In genomic region chr11:20156280-20156875, GRCh38 we compare ENCODE assay signal across 9 cellular contexts. TPM values are rescaled to one million over a fixed set of nuclear protein-coding genes. Genes with fewer than 3 reads are reported as not detected.
DNase-seq lines count a peak whose midpoint lies in the region; ATAC-seq, FAIRE-seq and TF ChIP-seq lines count a peak whose summit lies in the region.
"Had no signal": no experiment of that assay in that cellular context is flagged by ENCODE, and none has a peak within 500 bp of the region (broad histone marks: within the 10 kb centered on the region; RNA-seq: fewer than 3 reads in every experiment).

No MANE protein-coding gene starts in this region.

- no peak for FAIRE-seq in GM12892 (lab: Jason Lieb, UNC)

- H3K4me3 ChIP-seq in left ventricle myocardium inferior: peak overlapping the region; percentile 52
- peak overlapping the region in 3 of 59 donors; percentile 10 to 23 (median 13) for H3K4me3 ChIP-seq in dorsolateral prefrontal cortex

- H3K4me3 Mint-ChIP-seq in activated naive CD4-positive, alpha-beta T cell treated with anti-CD3 and anti-CD28 coated beads, Interleukin-2, amount 50 U/mL, for 24 hours: peak overlapping the region; percentile 82
- peak overlapping the region; percentile 83 for H3K4me3 Mint-ChIP-seq in natural killer cell

- no peaks in the 10 kb centered on the region for H3K9me3 ChIP-seq in left ventricle myocardium inferior (replicated peaks)

- DNase-seq in left ventricle myocardium inferior (no peak), cardiac septum (ENCODE audit: low spot score) (no peak), natural killer cell (peak; percentile 26), dorsolateral prefrontal cortex (no peak), GM12892 (ENCODE audit: insufficient read length) (no peak), substantia nigra (lab: John Stamatoyannopoulos, UW) (no peak)
- DNase-seq: Kasumi-1 had no signal

- peaks cover 18% of the 10 kb centered on the region for H3K4me1 Mint-ChIP-seq in activated naive CD4-positive, alpha-beta T cell treated with anti-CD3 and anti-CD28 coated beads, Interleukin-2, amount 50 U/mL, for 24 hours
- H3K4me1 Mint-ChIP-seq in natural killer cell: peaks cover 29 to 32% of the 10 kb centered on the region in 2 donors

- H3K4me1 ChIP-seq in left ventricle myocardium inferior: peaks cover 17% of the 10 kb centered on the region

- H3K27me3 ChIP-seq in left ventricle myocardium inferior (ENCODE audit: low read depth) (peaks cover 100% of the 10 kb centered on the region), dorsolateral prefrontal cortex (peaks cover 15 to 96% (median 65%) of the 10 kb centered on the region in 45 donors)

- TF ChIP-seq CTCF in left ventricle myocardium inferior (IDR thresholded peaks at IDR 0.05; ENCODE audit: borderline replicate concordance): no peak
- TF ChIP-seq CTCF in natural killer cell (IDR thresholded peaks at IDR 0.05): no peak
- no peak for TF ChIP-seq CTCF in dorsolateral prefrontal cortex (IDR thresholded peaks at IDR 0.05 in 54 of 56, conservative IDR thresholded peaks at IDR 0.05 in 2 of 56; ENCODE audit: low read depth in 1 of 56, partially characterized antibody in 56 of 56)

- H3K27ac ChIP-seq in left ventricle myocardium inferior (replicated peaks) (no peak overlapping the region), dorsolateral prefrontal cortex (no peak overlapping the region), substantia nigra (ENCODE audit: low read depth, low read length, poor library complexity, severe bottlenecking) (no peak overlapping the region)

- peak; percentile 61 to 91 (median 84) for ATAC-seq in natural killer cell
- ATAC-seq in GM19395 (IDR thresholded peaks at IDR 0.05; ENCODE audit: unreplicated experiment): no peak

- no peak for TF ChIP-seq POLR2A in GM12892 (IDR thresholded peaks at IDR 0.05; ENCODE audit: low read depth, low read length)

- no peak overlapping the region for H3K27ac Mint-ChIP-seq in activated naive CD4-positive, alpha-beta T cell treated with anti-CD3 and anti-CD28 coated beads, Interleukin-2, amount 50 U/mL, for 24 hours
- peak overlapping the region in 1 of 2 donors; percentile 70 for H3K27ac Mint-ChIP-seq in natural killer cell

- H3K36me3 ChIP-seq in left ventricle myocardium inferior: no peaks in the 10 kb centered on the region

- peaks cover 3% of the 10 kb centered on the region for H3K36me3 Mint-ChIP-seq in activated naive CD4-positive, alpha-beta T cell treated with anti-CD3 and anti-CD28 coated beads, Interleukin-2, amount 50 U/mL, for 24 hours
- H3K36me3 Mint-ChIP-seq in natural killer cell: peaks cover 13% of the 10 kb centered on the region

- H3K9me3 Mint-ChIP-seq in activated naive CD4-positive, alpha-beta T cell treated with anti-CD3 and anti-CD28 coated beads, Interleukin-2, amount 50 U/mL, for 24 hours: peaks cover 5% of the 10 kb centered on the region
- peaks cover 0 to 3% of the 10 kb centered on the region in 2 donors for H3K9me3 Mint-ChIP-seq in natural killer cell

- intact Hi-C loops in left ventricle myocardium inferior (cut with micrococcal nuclease) (no loop called here), cardiac septum (cut with DNase I) (no loop called here), natural killer cell (cut with micrococcal nuclease) (no loop called here), dorsolateral prefrontal cortex (cut with DNase I) (no loop called here)

- peaks cover 43% of the 10 kb centered on the region for H3K27me3 Mint-ChIP-seq in activated naive CD4-positive, alpha-beta T cell treated with anti-CD3 and anti-CD28 coated beads, Interleukin-2, amount 50 U/mL, for 24 hours
- H3K27me3 Mint-ChIP-seq in natural killer cell (ENCODE audit: low read depth in 2 of 2): peaks cover 57 to 77% of the 10 kb centered on the region in 2 donors

RNA-seq across cellular contexts. Expression of gene DBX1, which starts 3.9 kb away (rescaled TPM):
- not detected for total RNA-seq in left ventricle myocardium inferior
- not detected for total RNA-seq in cardiac septum
- total RNA-seq in natural killer cell: not detected
- total RNA-seq in dorsolateral prefrontal cortex: not detected
- polyA plus RNA-seq in GM12892 (2012; ENCODE audit: missing spikeins): not detected
